In the genomic region with DNA sequence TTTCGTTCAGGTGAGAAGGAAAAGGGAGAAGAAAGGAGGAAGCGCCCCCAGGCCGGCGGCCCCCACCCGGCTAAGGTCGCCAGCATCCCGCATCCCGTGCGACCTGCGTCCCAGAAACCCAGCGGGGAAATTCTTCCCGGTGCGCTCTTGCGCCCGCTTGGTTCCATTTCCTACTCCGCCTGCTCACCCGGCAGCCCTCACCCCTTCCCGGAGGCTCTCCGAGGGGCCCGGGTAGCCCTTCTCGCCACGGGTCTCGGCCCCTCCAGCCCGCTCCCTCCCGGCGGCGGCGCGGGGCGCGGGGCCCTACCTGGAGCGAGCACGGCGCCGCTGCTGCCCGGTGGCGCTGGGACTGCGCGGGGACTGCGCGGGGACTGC, we compare ENCODE assay signal across 8 cellular contexts. TPM values are rescaled to one million over a fixed set of nuclear protein-coding genes. Genes with fewer than 3 reads are reported as not detected.
DNase-seq lines count a peak whose midpoint lies in the region; ATAC-seq and TF ChIP-seq lines count a peak whose summit lies in the region.

A gene (minus strand): TSS at position 373 of the 375 bp plus-strand sequence. CDS start 65,141 bp downstream, outside the sequence.

- WGBS in urinary bladder: 1% methylated on average over 41 of the region's 41 CpGs

- no peaks in the 10 kb centered on the region for H3K27me3 Mint-ChIP-seq in CD4-positive, alpha-beta T cell
- peaks cover 28% of the 10 kb centered on the region for H3K27me3 Mint-ChIP-seq in memory B cell

- H3K4me1 ChIP-seq in urinary bladder (ENCODE audit: insufficient read depth): no peaks in the 10 kb centered on the region

- H3K4me3 ChIP-seq in urinary bladder (ENCODE audit: low read depth, low read length): peak within 1 kb of the TSS; percentile 75

- ATAC-seq in CD4-positive, alpha-beta T cell (ENCODE audit: poor library complexity): no peak
- ATAC-seq in GM19463 (IDR thresholded peaks at IDR 0.05; ENCODE audit: unreplicated experiment) (peak; percentile 37), memory B cell (ENCODE audit: low read depth) (peak; percentile 37)

- no peaks in the 10 kb centered on the region for H3K9me3 Mint-ChIP-seq in CD4-positive, alpha-beta T cell
- no peaks in the 10 kb centered on the region for H3K9me3 Mint-ChIP-seq in memory B cell

- H3K4me3 Mint-ChIP-seq in CD4-positive, alpha-beta T cell: peak within 1 kb of the TSS; percentile 94
- peak within 1 kb of the TSS; percentile 79 for H3K4me3 Mint-ChIP-seq in memory B cell

- POLR2A ChIA-PET in CD4-positive, alpha-beta T cell (lab: Charles Lee): interaction anchor here (1.7 to 8.8 kb wide), 8 partner anchors 11 to 106 kb away, joined by 3 to 104 read pairs (median 23); no protein-coding TSS in a partner anchor

- CTCF ChIA-PET in CD4-positive, alpha-beta T cell (lab: Charles Lee): interaction anchor here (0.8 to 5.0 kb wide), 9 partner anchors 13 to 169 kb away, joined by 3 to 55 read pairs (median 4); no protein-coding TSS in a partner anchor

- TF ChIP-seq CTCF in CD4-positive, alpha-beta T cell (IDR thresholded peaks at IDR 0.05): no peak

- intact Hi-C loops in CD4-positive, alpha-beta T cell (cut with DNase I, micrococcal nuclease): loop anchor here (1.0 to 5.0 kb wide), 13 partner anchors 13 to 135 kb away; no protein-coding TSS in a partner anchor

- peak within 1 kb of the TSS; percentile 93 for H3K27ac ChIP-seq in CD4-positive, alpha-beta T cell (ENCODE audit: low read depth, low read length)
- H3K27ac ChIP-seq in urinary bladder (ENCODE audit: low read depth): no peak within 1 kb of the TSS

- peak within 1 kb of the TSS; percentile 94 for H3K27ac Mint-ChIP-seq in CD4-positive, alpha-beta T cell
- H3K27ac Mint-ChIP-seq in memory B cell: no peak within 1 kb of the TSS

- H3K27me3 ChIP-seq in CD4-positive, alpha-beta T cell (ENCODE audit: control insufficient read depth, insufficient read depth, low read length): no peaks in the 10 kb centered on the region

- peaks cover 80% of the 10 kb centered on the region for H3K4me1 Mint-ChIP-seq in CD4-positive, alpha-beta T cell (ENCODE audit: low read depth)
- H3K4me1 Mint-ChIP-seq in memory B cell: peaks cover 6% of the 10 kb centered on the region

- H3K36me3 Mint-ChIP-seq in CD4-positive, alpha-beta T cell (ENCODE audit: low read depth): peaks cover 65% of the 10 kb centered on the region
- no peaks in the 10 kb centered on the region for H3K36me3 Mint-ChIP-seq in memory B cell

- DNase-seq in CD4-positive, alpha-beta T cell: no peak
- DNase-seq in Kasumi-1 (lab: John Stamatoyannopoulos, UW): peak; percentile 51 to 57
- DNase-seq in central memory CD4-positive, alpha-beta T cell: peak; percentile 44
- no peak for DNase-seq in memory B cell (ENCODE audit: low spot score in 2 of 2)
- no peak for DNase-seq in A172 (ENCODE audit: low spot score)
- no peak for DNase-seq in SHP77 treated with DMSO at 0.1 percent for 48 hours (lab: John Stamatoyannopoulos, UW)

- no peaks in the 10 kb centered on the region for H3K36me3 ChIP-seq in urinary bladder (ENCODE audit: insufficient read depth)

- no peaks in the 10 kb centered on the region for H3K9me3 ChIP-seq in CD4-positive, alpha-beta T cell (ENCODE audit: control insufficient read depth, low read length)

RNA-seq across cellular contexts. Expression of the gene that starts here (rescaled TPM):
- total RNA-seq in CD4-positive, alpha-beta T cell: 10 to 100 TPM; 43.4 to 43.9 TPM
- 3.2 TPM for total RNA-seq in urinary bladder
- polyA plus RNA-seq in urinary bladder: 0.49 TPM
- not detected in 2 replicates for total RNA-seq in A172 (2014; rRNA removed; shearing (Covaris generic))

Comparison
In these comparisons a context has a peak if more than half of its experiments do, and no peak if none do; other contexts are left out.
1. RNA of the gene that starts here (total RNA-seq): 43.4 to 43.9 TPM in CD4-positive, alpha-beta T cell; 3.2 TPM in urinary bladder (single experiment) and not detected in A172; every median in the first group is over 10 times any median in the second.
2. DNase-seq: peak in Kasumi-1 (2 of 2) and central memory CD4-positive, alpha-beta T cell (single experiment); none in CD4-positive, alpha-beta T cell (0 of 10), memory B cell (0 of 2), A172 (single experiment) and SHP77 treated with DMSO at 0.1 percent for 48 hours (single experiment).